In genomic region chr14:103732868-103733626, GRCh38 we compare ENCODE assay signal across 19 cellular contexts. TPM values are rescaled to one million over a fixed set of nuclear protein-coding genes. Genes with fewer than 3 reads are reported as not detected.
DNase-seq lines count a peak whose midpoint lies in the region; ATAC-seq and TF ChIP-seq lines count a peak whose summit lies in the region.
"Had no signal": no experiment of that assay in that cellular context is flagged by ENCODE, and none has a peak within 500 bp of the region (broad histone marks: within the 10 kb centered on the region; RNA-seq: fewer than 3 reads in every experiment).

No MANE protein-coding gene starts in this region.

- peaks cover 51% of the 10 kb centered on the region for H3K36me3 ChIP-seq in IMR-90 (ENCODE audit: control insufficient read depth, insufficient read depth, low read length)
- H3K36me3 ChIP-seq in GM23338 (ENCODE audit: insufficient read depth) = no peaks in the 10 kb centered on the region
- H3K36me3 ChIP-seq: ovary had no signal

- 92% methylated on average over 2 of the region's 9 CpGs; no CpG with 5 or more reads in 1 of the 2 experiments for WGBS in IMR-90 (ENCODE audit: extremely low coverage in 2 of 2, insufficient read length in 1 of 2), 2 experiments

- no peak overlapping the region for H4K5ac ChIP-seq in IMR-90 (ENCODE audit: low read depth, low read length)

- CTCF ChIA-PET in IMR-90 (lab: Yijun Ruan, JAX) = no interaction called here

- H3K9me3 ChIP-seq in IMR-90 (ENCODE audit: control insufficient read depth, insufficient read depth, low read length) = no peaks in the 10 kb centered on the region
- H3K9me3 ChIP-seq: adrenal gland, ovary, thyroid gland had no signal

- H3F3A ChIP-seq in GM23338 (replicated peaks; ENCODE audit: low read depth) = no peaks in the 10 kb centered on the region

- intact Hi-C loops in IMR-90 (cut with micrococcal nuclease) = no loop called here

- dilution Hi-C loops in IMR-90 (cut with HindIII; ENCODE audit: low sequenced_read_pairs, unreplicated experiment) = no loop called here

- H3K27ac ChIP-seq in 22Rv1 = peak overlapping the region; percentile 78
- no peak overlapping the region for H3K27ac ChIP-seq in IMR-90 (ENCODE audit: insufficient read depth, low read length)
- H3K27ac ChIP-seq in GM23338 (ENCODE audit: low read depth) = no peak overlapping the region
- H3K27ac ChIP-seq: adrenal gland, ovary had no signal

- no peak overlapping the region for H4K8ac ChIP-seq in IMR-90 (ENCODE audit: low read depth in 2 of 2, low read length in 2 of 2)

- DNase-seq in IMR-90 = no peak
- DNase-seq in mesothelial cell of epicardium (ENCODE audit: low spot score in 2 of 2, unreplicated experiment in 2 of 2) = no peak
- no peak for DNase-seq in hippocampal formation (lab: John Stamatoyannopoulos, UW)
- no peak for DNase-seq in GM23338 (ENCODE audit: low spot score)
- DNase-seq: activated CD4-positive, alpha-beta T cell treated with anti-CD3 and anti-CD28 coated beads for 4 hours; adrenal gland; naive B cell; NCI-H187; NCI-H2227 treated with DMSO at 0.1 percent for 48 hours; stimulated activated naive CD4-positive, alpha-beta T cell; SW 1271; thyroid gland had no signal

- POLR2A ChIA-PET in IMR-90 (lab: Charles Lee; ENCODE audit: unreplicated experiment) = interaction anchor here (0.5 to 0.6 kb wide), 2 partner anchors 79 to 234 kb away, joined by 3 to 4 read pairs; no protein-coding TSS in a partner anchor

- no peak overlapping the region for H3K18ac ChIP-seq in IMR-90 (ENCODE audit: low read depth, low read length)

- H3K9me1 ChIP-seq in IMR-90 (ENCODE audit: insufficient read depth, low read length) = no peaks in the 10 kb centered on the region

- peaks cover 16% of the 10 kb centered on the region for H3K4me1 Mint-ChIP-seq in brain
- H3K4me1 Mint-ChIP-seq in mesothelial cell of epicardium = peaks cover 28% of the 10 kb centered on the region
- H3K4me1 Mint-ChIP-seq in GM23338 = peaks cover 5% of the 10 kb centered on the region; the same call in 2 of the 3 replicates
- H3K4me1 Mint-ChIP-seq: CD14-positive monocyte, memory B cell had no signal

- H3K27me3 Mint-ChIP-seq in brain = no peaks in the 10 kb centered on the region
- H3K27me3 Mint-ChIP-seq in mesothelial cell of epicardium (ENCODE audit: low read depth) = no peaks in the 10 kb centered on the region
- H3K27me3 Mint-ChIP-seq in GM23338 (ENCODE audit: insufficient read depth, low read depth, poor library complexity) = peaks cover 8% of the 10 kb centered on the region
- H3K27me3 Mint-ChIP-seq: memory B cell, naive B cell had no signal

- ATAC-seq in IMR-90 (ENCODE audit: low read depth) (no peak), GM21717 (IDR thresholded peaks at IDR 0.05; ENCODE audit: unreplicated experiment) (no peak), GM19035 (IDR thresholded peaks at IDR 0.05; ENCODE audit: unreplicated experiment) (no peak), GM23338 (no peak)

- no peak overlapping the region for H3K9ac ChIP-seq in IMR-90 (ENCODE audit: low read depth, low read length)

- TF ChIP-seq POLR2A in IMR-90 (IDR thresholded peaks at IDR 0.05; ENCODE audit: low read depth, low read length) = no peak

- H3K27me3 ChIP-seq in IMR-90 (ENCODE audit: control insufficient read depth, insufficient read depth, low read length) (no peaks in the 10 kb centered on the region), GM23338 (ENCODE audit: insufficient read depth) (no peaks in the 10 kb centered on the region)
- H3K27me3 ChIP-seq: adrenal gland, ovary, thyroid gland had no signal

- TF ChIP-seq RAD21 in IMR-90 (IDR thresholded peaks at IDR 0.05; ENCODE audit: low read length) = no peak

- H2AK5ac ChIP-seq in IMR-90 (ENCODE audit: low read depth, low read length) = no peak overlapping the region

- peaks cover 21% of the 10 kb centered on the region for H3K36me3 Mint-ChIP-seq in brain
- peaks cover 20% of the 10 kb centered on the region for H3K36me3 Mint-ChIP-seq in mesothelial cell of epicardium
- peaks cover 23% of the 10 kb centered on the region for H3K36me3 Mint-ChIP-seq in GM23338 (ENCODE audit: low read depth)

- no peaks in the 10 kb centered on the region for H3K9me2 ChIP-seq in GM23338 (ENCODE audit: insufficient read depth)

- H2AFZ ChIP-seq in IMR-90 (replicated peaks; ENCODE audit: low read length, poor library complexity) (no peak overlapping the region), GM23338 (no peak overlapping the region)

- TSS peak; percentile 88 for BruUV-seq in IMR-90 (replicated peaks; lab: Mats Ljungman, UMichigan)

- H3K79me1 ChIP-seq in IMR-90 (ENCODE audit: low read depth in 1 of 2, low read length in 2 of 2) = peaks cover 0 to 8% of the 10 kb centered on the region in 2 experiments; a peak in 2 of 4 replicates

- H2BK15ac ChIP-seq in IMR-90 (ENCODE audit: low read depth, low read length) = no peak overlapping the region

- H3K56ac ChIP-seq in IMR-90 (ENCODE audit: extremely low read depth, insufficient read depth, low read length) = no peak overlapping the region

- no peak overlapping the region for H3K14ac ChIP-seq in IMR-90 (replicated peaks; ENCODE audit: low read depth, low read length)

- H2AK9ac ChIP-seq in IMR-90 (replicated peaks; ENCODE audit: low read depth, low read length, poor library complexity) = no peak overlapping the region

- no peak overlapping the region for H2BK20ac ChIP-seq in IMR-90 (ENCODE audit: low read depth, low read length)

- no peaks in the 10 kb centered on the region for H3K4me1 ChIP-seq in IMR-90 (ENCODE audit: control insufficient read depth, insufficient read depth, low read length)
- H3K4me1 ChIP-seq in GM23338 (ENCODE audit: insufficient read depth) = no peaks in the 10 kb centered on the region

- no peak overlapping the region for H3K4me3 Mint-ChIP-seq in brain
- no peak overlapping the region for H3K4me3 Mint-ChIP-seq in mesothelial cell of epicardium
- no peak overlapping the region for H3K4me3 Mint-ChIP-seq in GM23338
- H3K4me3 Mint-ChIP-seq: CD14-positive monocyte, memory B cell, naive B cell had no signal

- H3K4me2 ChIP-seq in IMR-90 (ENCODE audit: low read depth, low read length) = no peak overlapping the region
- H3K4me2 ChIP-seq in GM23338 = no peak overlapping the region

- H4K20me1 ChIP-seq in IMR-90 (ENCODE audit: insufficient read depth, low read length) = peaks cover 7% of the 10 kb centered on the region
- peaks cover 3% of the 10 kb centered on the region; the same call in 1 of the 2 replicates for H4K20me1 ChIP-seq in GM23338 (replicated peaks; ENCODE audit: insufficient read depth)

- H3K4me3 ChIP-seq in IMR-90 (ENCODE audit: insufficient read depth, low read depth, low read length) (no peak overlapping the region), GM23338 (no peak overlapping the region)
- H3K4me3 ChIP-seq: adrenal gland, ovary, thyroid gland had no signal

- no peak overlapping the region for H3K23ac ChIP-seq in IMR-90 (ENCODE audit: low read depth, low read length)

- no peak for TF ChIP-seq CTCF in 22Rv1 (IDR thresholded peaks at IDR 0.05)
- no peak for TF ChIP-seq CTCF in IMR-90 (conservative IDR thresholded peaks at IDR 0.05; ENCODE audit: low read depth, low read length)
- no peak for TF ChIP-seq CTCF in brain (conservative IDR thresholded peaks at IDR 0.05)
- TF ChIP-seq CTCF in mesothelial cell of epicardium (IDR thresholded peaks at IDR 0.05; ENCODE audit: unreplicated experiment) = no peak
- no peak for TF ChIP-seq CTCF in GM23338 (conservative IDR thresholded peaks at IDR 0.05; ENCODE audit: low read depth in 2 of 2)

- no peak overlapping the region for H2BK5ac ChIP-seq in IMR-90 (ENCODE audit: low read depth, low read length, poor library complexity, severe bottlenecking)

- H3K79me2 ChIP-seq in GM23338 (replicated peaks; ENCODE audit: insufficient read depth) = peaks cover 4% of the 10 kb centered on the region; the same call in 1 of the 2 replicates

- no peak overlapping the region for H4K91ac ChIP-seq in IMR-90 (ENCODE audit: insufficient read depth, low read depth, low read length)

- H2BK120ac ChIP-seq in IMR-90 (ENCODE audit: low read depth, low read length) = no peak overlapping the region

- in situ Hi-C loops in IMR-90 (cut with MboI; ENCODE audit: low sequenced_read_pairs) = no loop called here

- H3K4ac ChIP-seq in IMR-90 (ENCODE audit: low read depth, low read length) = no peak overlapping the region

- H3K9me3 Mint-ChIP-seq in brain = no peaks in the 10 kb centered on the region
- H3K9me3 Mint-ChIP-seq in mesothelial cell of epicardium = no peaks in the 10 kb centered on the region
- no peaks in the 10 kb centered on the region for H3K9me3 Mint-ChIP-seq in GM23338
- H3K9me3 Mint-ChIP-seq: CD14-positive monocyte, memory B cell, naive B cell had no signal

- H3K27ac Mint-ChIP-seq in brain (peak overlapping the region in 3 of 5 experiments; percentile 14 to 82 (median 38)), mesothelial cell of epicardium (peak overlapping the region; percentile 71), GM23338 (no peak overlapping the region)
- H3K27ac Mint-ChIP-seq: memory B cell had no signal

TF ChIP-seq in IMR-90, 13 proteins besides CTCF, POLR2A, EP300 and RAD21 (continues in another document):
- no peak for TF ChIP-seq MAZ (IDR thresholded peaks at IDR 0.05; ENCODE audit: borderline replicate concordance, low read depth, low read length)
- no peak for TF ChIP-seq BHLHE40 (IDR thresholded peaks at IDR 0.05; ENCODE audit: low read depth, low read length)
- no peak for TF ChIP-seq RFX5 (IDR thresholded peaks at IDR 0.05; ENCODE audit: low read depth, low read length)

RNA-seq across cellular contexts. Expression of gene ZFYVE21, which starts 17.4 kb away (rescaled TPM):
- total RNA-seq in IMR-90 (2012; rRNA removed) (41.2 and 41.4 TPM in 2 replicates), mesothelial cell of epicardium (32.9 to 40.2 TPM (median 37.3 TPM) in 3 replicates)
- polyA plus RNA-seq in IMR-90 (2012; rRNA removed) (89.2 and 93.4 TPM in 2 replicates), brain (ENCODE audit: insufficient read depth, low read depth, low replicate concordance) (47.5 TPM), GM23338 (2016; fragmentation: Nextera tagmentation; extraction: Ambion mirVana) (79.4 and 88.0 TPM in 2 replicates)
- polyA plus RNA-seq in IMR-90 (2012; cell fraction: cytosol; rRNA removed) = 107 and 145 TPM in 2 replicates
- polyA plus RNA-seq in IMR-90 (2012; cell fraction: nucleus; rRNA removed; ENCODE audit: low replicate concordance) = 83.4 and 98.8 TPM in 2 replicates
- 89.6 and 116 TPM in 2 replicates for total RNA-seq in GM23338 (2014; rRNA removed; shearing (Covaris generic))

RNA-seq across cellular contexts. Expression of gene XRCC3, which starts 17.8 kb away (rescaled TPM):
- total RNA-seq in IMR-90 (2012; rRNA removed) (7.5 and 8.1 TPM in 2 replicates), mesothelial cell of epicardium (17.0 to 19.7 TPM (median 19.2 TPM) in 3 replicates)
- polyA plus RNA-seq in IMR-90 (2012; rRNA removed) (9.0 and 9.5 TPM in 2 replicates), brain (ENCODE audit: insufficient read depth, low read depth, low replicate concordance) (17.5 TPM), GM23338 (2016; fragmentation: Nextera tagmentation; extraction: Ambion mirVana) (16.6 and 20.4 TPM in 2 replicates)
- polyA plus RNA-seq in IMR-90 (2012; cell fraction: cytosol; rRNA removed) = 5.3 and 5.5 TPM in 2 replicates
- 29.9 and 33.1 TPM in 2 replicates for polyA plus RNA-seq in IMR-90 (2012; cell fraction: nucleus; rRNA removed; ENCODE audit: low replicate concordance)
- total RNA-seq in GM23338 (2014; rRNA removed; shearing (Covaris generic)) = 52.2 and 72.9 TPM in 2 replicates
